18 cellular contexts compared by ENCODE assay signal in genomic region chr6:54730767-54731665, GRCh38.
"Had no signal": no experiment of that assay in that cellular context is flagged by ENCODE, and none has a peak within 500 bp of the region (broad histone marks: within the 10 kb centered on the region; RNA-seq: fewer than 3 reads in every experiment).

No MANE protein-coding gene starts in this region.

- ATAC-seq: esophagus mucosa, heart left ventricle, natural killer cell, sciatic nerve had no signal

- FAIRE-seq: endometrium, frontal cortex had no signal

- H3K36me3 ChIP-seq: heart left ventricle, prostate gland, stomach, thoracic aorta, transverse colon had no signal

- H3K4me3 Mint-ChIP-seq: natural killer cell, neural crest cell had no signal

- DNase-seq: central memory CD4-positive, alpha-beta T cell; effector memory CD4-positive, alpha-beta T cell; heart left ventricle; islet precursor cell; natural killer cell; retina; stimulated activated CD4-positive, alpha-beta T cell treated with anti-CD3 and anti-CD28 coated beads, Interleukin-2, amount 100 ng/mL, for 24 hours; stimulated activated naive CD4-positive, alpha-beta T cell; stomach; substantia nigra; transverse colon had no signal

- H3K27ac ChIP-seq: heart left ventricle, prostate gland, stomach, thoracic aorta had no signal

- H3K4me1 ChIP-seq: heart left ventricle, prostate gland, stomach had no signal

- H3K9me3 ChIP-seq: prostate gland, thoracic aorta had no signal

- H3K27me3 ChIP-seq: heart left ventricle, stomach, transverse colon had no signal

- H3K4me3 ChIP-seq: heart left ventricle, prostate gland, stomach, thoracic aorta, transverse colon had no signal

- H3K4me1 Mint-ChIP-seq: natural killer cell, neural crest cell had no signal

- H3K27ac Mint-ChIP-seq: natural killer cell had no signal
